In genomic region chr9:64774813-64775793, GRCh38 we compare ENCODE assay signal across 8 cellular contexts.
DNase-seq lines count a peak whose midpoint lies in the region; ATAC-seq and TF ChIP-seq lines count a peak whose summit lies in the region.
"Not testable (repeated sequence)": the region's sequence is repeated elsewhere in the genome, so short reads cannot be mapped to it uniquely, and the experiment has no call there.

No MANE protein-coding gene starts in this region.

- not testable (repeated sequence) for TF ChIP-seq POLR2A in heart left ventricle (IDR thresholded peaks at IDR 0.05)

- not testable (repeated sequence) for H3K36me3 ChIP-seq in GM23248 (ENCODE audit: low read depth); PC-3 (ENCODE audit: low read depth, low read length); heart left ventricle; aorta (ENCODE audit: control insufficient read depth in 1 of 2, insufficient read depth in 2 of 2, low read length in 1 of 2)

- not testable (repeated sequence) for H3K27ac Mint-ChIP-seq in naive B cell

- CTCF ChIA-PET in PC-3 (lab: Charles Lee): not testable (repeated sequence)

- not testable (repeated sequence) for H4K20me1 ChIP-seq in GM23248 (ENCODE audit: insufficient read depth); PC-3 (ENCODE audit: low read length)

- H2AFZ ChIP-seq in GM23248; PC-3 (ENCODE audit: low read length): not testable (repeated sequence)

- intact Hi-C loops in PC-3 (cut with micrococcal nuclease); heart left ventricle (cut with DNase I); aorta (cut with DNase I): not testable (repeated sequence)

- not testable (repeated sequence) for H3K9me2 ChIP-seq in GM23248 (ENCODE audit: insufficient read depth); PC-3 (replicated peaks; ENCODE audit: low read length)

- not testable (repeated sequence) for BruUV-seq in PC-3 (replicated peaks; lab: Mats Ljungman, UMichigan)

- not testable (repeated sequence) for H3K27me3 Mint-ChIP-seq in naive B cell

- H3K27me3 ChIP-seq in GM23248 (replicated peaks; ENCODE audit: insufficient read depth); PC-3 (ENCODE audit: low read length); heart left ventricle; aorta (ENCODE audit: control insufficient read depth in 1 of 2, insufficient read depth in 2 of 2, low read length in 1 of 2): not testable (repeated sequence)

- not testable (repeated sequence) for TF ChIP-seq CTCF in PC-3 (conservative IDR thresholded peaks at IDR 0.05; ENCODE audit: low read depth, low read length); choroid plexus epithelial cell (conservative IDR thresholded peaks at IDR 0.05; ENCODE audit: low read depth, low read length); heart left ventricle (IDR thresholded peaks at IDR 0.05)

- not testable (repeated sequence) for H3K79me2 ChIP-seq in GM23248 (ENCODE audit: insufficient read depth); PC-3 (ENCODE audit: low read length)

- H3K9me3 Mint-ChIP-seq in naive B cell: not testable (repeated sequence)

- not testable (repeated sequence) for H3K27ac ChIP-seq in GM23248; PC-3 (ENCODE audit: low read length); heart left ventricle; aorta (ENCODE audit: low read depth in 1 of 2, low read length in 2 of 2)

- H3K4me3 ChIP-seq in GM23248; PC-3 (ENCODE audit: low read length); aorta (ENCODE audit: low read length in 2 of 2): not testable (repeated sequence)
- H3K4me3 ChIP-seq in choroid plexus epithelial cell (ENCODE audit: low read depth, low read length): peak overlapping the region; percentile 28
- H3K4me3 ChIP-seq in heart left ventricle: peak overlapping the region in 7 of 12 donors; percentile 22 to 52 (median 46)
- H3K4me3 ChIP-seq in skeletal muscle cell (ENCODE audit: low read depth, low read length): peak overlapping the region; percentile 46

- not testable (repeated sequence) for H3F3A ChIP-seq in GM23248 (ENCODE audit: insufficient read depth); PC-3 (ENCODE audit: low read length, unreplicated experiment)

- POLR2A ChIA-PET in PC-3 (lab: Charles Lee; ENCODE audit: unreplicated experiment): not testable (repeated sequence)

- not testable (repeated sequence) for H3K36me3 Mint-ChIP-seq in naive B cell

- 4 to 16% methylated on average over 10 to 71 of the region's 72 CpGs for WGBS in GM23248 (ENCODE audit: low coverage in 1 of 2, low lambda C conversion rate in 2 of 2, missing lambda C conversion rate in 2 of 2), 2 experiments
- WGBS in heart left ventricle, 4 donors: 2 to 36% (median 5%) methylated on average over 7 to 70 of the region's 72 CpGs
- WGBS in aorta, 2 donors: 6 to 10% methylated on average over 11 to 70 of the region's 72 CpGs

- H3K9ac ChIP-seq in GM23248; PC-3 (ENCODE audit: low read length): not testable (repeated sequence)

- DNase-seq in GM23248 (peak; percentile 6), PC-3 (peak; percentile 0), heart left ventricle (peak in 2 of 5 donors; percentile 4 to 29), aorta (peak; percentile 23)
- peak; percentile 19 for DNase-seq in activated T-cell treated with anti-CD3 and anti-CD28 coated beads, Interleukin-2, amount 50 U/mL, for 1 hour
- not testable (repeated sequence) for DNase-seq in choroid plexus epithelial cell (ENCODE audit: low read depth); naive B cell; skeletal muscle cell (ENCODE audit: low read depth)

- ATAC-seq in PC-3; heart left ventricle; naive B cell (ENCODE audit: low read depth in 2 of 2); aorta (ENCODE audit: low FRiP score): not testable (repeated sequence)

- in situ Hi-C loops in GM23248 (cut with MboI): not testable (repeated sequence)

- H3K9me3 ChIP-seq in GM23248 (ENCODE audit: low read depth); PC-3 (ENCODE audit: low read length); heart left ventricle; aorta (ENCODE audit: control insufficient read depth, low read length): not testable (repeated sequence)

- not testable (repeated sequence) for H3K4me1 Mint-ChIP-seq in naive B cell

- H3K4me2 ChIP-seq in GM23248 (ENCODE audit: unreplicated experiment); PC-3 (ENCODE audit: low read length): not testable (repeated sequence)

- not testable (repeated sequence) for H3K4me1 ChIP-seq in GM23248 (ENCODE audit: insufficient read depth); PC-3 (ENCODE audit: insufficient read depth, low read length); heart left ventricle; aorta (ENCODE audit: control insufficient read depth in 1 of 2, insufficient read depth in 2 of 2, low read length in 2 of 2)

- peak overlapping the region in 5 of 8 donors; percentile 12 to 87 (median 35) for H3K4me3 Mint-ChIP-seq in naive B cell
